Comparison of ENCODE assay signal across 1 cellular context in genomic region chr2:191165190-191165643, GRCh38.
TF ChIP-seq lines count a peak whose summit lies in the region.

No MANE protein-coding gene starts in this region.

TF ChIP-seq in GM23338, 12 proteins besides CTCF, POLR2A, EP300 and RAD21 (continued from another document):
- TF ChIP-seq EZH2phosphoT487 (IDR thresholded peaks at IDR 0.05; ENCODE audit: unreplicated experiment) (no peak), EZH2 (IDR thresholded peaks at IDR 0.05; ENCODE audit: low read depth, unreplicated experiment) (no peak), ETS1 (IDR thresholded peaks at IDR 0.05) (no peak), JUNB (IDR thresholded peaks at IDR 0.05; ENCODE audit: unreplicated experiment) (no peak)
- TF ChIP-seq, protein P1, sequence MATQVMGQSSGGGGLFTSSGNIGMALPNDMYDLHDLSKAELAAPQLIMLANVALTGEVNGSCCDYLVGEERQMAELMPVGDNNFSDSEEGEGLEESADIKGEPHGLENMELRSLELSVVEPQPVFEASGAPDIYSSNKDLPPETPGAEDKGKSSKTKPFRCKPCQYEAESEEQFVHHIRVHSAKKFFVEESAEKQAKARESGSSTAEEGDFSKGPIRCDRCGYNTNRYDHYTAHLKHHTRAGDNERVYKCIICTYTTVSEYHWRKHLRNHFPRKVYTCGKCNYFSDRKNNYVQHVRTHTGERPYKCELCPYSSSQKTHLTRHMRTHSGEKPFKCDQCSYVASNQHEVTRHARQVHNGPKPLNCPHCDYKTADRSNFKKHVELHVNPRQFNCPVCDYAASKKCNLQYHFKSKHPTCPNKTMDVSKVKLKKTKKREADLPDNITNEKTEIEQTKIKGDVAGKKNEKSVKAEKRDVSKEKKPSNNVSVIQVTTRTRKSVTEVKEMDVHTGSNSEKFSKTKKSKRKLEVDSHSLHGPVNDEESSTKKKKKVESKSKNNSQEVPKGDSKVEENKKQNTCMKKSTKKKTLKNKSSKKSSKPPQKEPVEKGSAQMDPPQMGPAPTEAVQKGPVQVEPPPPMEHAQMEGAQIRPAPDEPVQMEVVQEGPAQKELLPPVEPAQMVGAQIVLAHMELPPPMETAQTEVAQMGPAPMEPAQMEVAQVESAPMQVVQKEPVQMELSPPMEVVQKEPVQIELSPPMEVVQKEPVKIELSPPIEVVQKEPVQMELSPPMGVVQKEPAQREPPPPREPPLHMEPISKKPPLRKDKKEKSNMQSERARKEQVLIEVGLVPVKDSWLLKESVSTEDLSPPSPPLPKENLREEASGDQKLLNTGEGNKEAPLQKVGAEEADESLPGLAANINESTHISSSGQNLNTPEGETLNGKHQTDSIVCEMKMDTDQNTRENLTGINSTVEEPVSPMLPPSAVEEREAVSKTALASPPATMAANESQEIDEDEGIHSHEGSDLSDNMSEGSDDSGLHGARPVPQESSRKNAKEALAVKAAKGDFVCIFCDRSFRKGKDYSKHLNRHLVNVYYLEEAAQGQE (IDR thresholded peaks at IDR 0.05; ENCODE audit: unreplicated experiment), result no peak
